16 cellular contexts compared by ENCODE assay signal in the genomic region with DNA sequence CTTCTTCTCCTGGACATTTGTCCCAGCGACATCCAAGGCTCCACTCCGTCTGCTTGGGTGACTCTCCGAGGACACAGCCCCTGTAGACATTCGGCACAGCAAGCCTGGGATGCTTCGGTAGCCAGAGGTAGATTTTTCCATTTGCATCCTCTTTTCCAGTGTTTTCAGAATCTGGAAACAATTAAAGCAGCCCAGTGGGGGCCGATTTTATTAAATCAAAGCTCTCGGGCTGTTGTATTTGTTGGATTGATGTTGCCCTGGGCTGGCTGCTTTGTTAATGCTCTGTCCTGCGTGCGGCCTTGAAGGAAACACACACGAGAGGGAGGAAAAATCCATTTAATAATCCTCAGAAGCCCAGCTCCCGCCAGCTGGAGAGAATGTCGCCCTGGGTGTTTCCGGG.
DNase-seq lines count a peak whose midpoint lies in the region; ATAC-seq and TF ChIP-seq lines count a peak whose summit lies in the region.
"Had no signal": no experiment of that assay in that cellular context is flagged by ENCODE, and none has a peak within 500 bp of the region (broad histone marks: within the 10 kb centered on the region; RNA-seq: fewer than 3 reads in every experiment).

No MANE protein-coding gene starts in this region.

- peak overlapping the region; percentile 22 to 95 (median 72) for H3K27ac Mint-ChIP-seq in brain
- H3K27ac Mint-ChIP-seq: CD14-positive monocyte had no signal

- no peaks in the 10 kb centered on the region for H3K4me1 ChIP-seq in hepatocyte (ENCODE audit: insufficient read depth)
- peaks cover 5% of the 10 kb centered on the region for H3K4me1 ChIP-seq in testis

- no peak for TF ChIP-seq CTCF in brain (conservative IDR thresholded peaks at IDR 0.05)
- no peak for TF ChIP-seq CTCF in hepatocyte (IDR thresholded peaks at IDR 0.05; ENCODE audit: poor library complexity)
- TF ChIP-seq CTCF in testis (IDR thresholded peaks at IDR 0.05) = no peak

- peaks cover 6% of the 10 kb centered on the region for H3K27me3 Mint-ChIP-seq in brain

- intact Hi-C loops in testis (cut with DNase I; ENCODE audit: low total_unique reads) = no loop called here
- intact Hi-C loops in left colon (cut with DNase I, micrococcal nuclease) = loop anchor here in 1 of 2 donors (10.0 kb wide), 1 partner anchor 444 kb away; no protein-coding TSS in a partner anchor

- H3K27ac ChIP-seq in hepatocyte (peak overlapping the region; percentile 34), testis (no peak overlapping the region)
- H3K27ac ChIP-seq: GM23248 had no signal

- H3K4me3 ChIP-seq in hepatocyte (no peak overlapping the region), testis (no peak overlapping the region)
- H3K4me3 ChIP-seq: GM23248 had no signal

- ATAC-seq in GM19463 (IDR thresholded peaks at IDR 0.05; ENCODE audit: unreplicated experiment) = no peak
- no peak for ATAC-seq in left colon

- no peaks in the 10 kb centered on the region for H3K9me2 ChIP-seq in hepatocyte (replicated peaks; ENCODE audit: insufficient read depth)

- no peak for TF ChIP-seq POLR2A in testis (IDR thresholded peaks at IDR 0.05)

- H3K36me3 Mint-ChIP-seq in brain = no peaks in the 10 kb centered on the region
- H3K36me3 Mint-ChIP-seq: CD14-positive monocyte had no signal

- peaks cover 0 to 4% (median 0%) of the 10 kb centered on the region in 5 experiments for H3K9me3 Mint-ChIP-seq in brain
- H3K9me3 Mint-ChIP-seq: CD14-positive monocyte had no signal

- WGBS in hepatocyte (ENCODE audit: low lambda C conversion rate, missing lambda C conversion rate) = 59% methylated on average over 13 of the region's 13 CpGs
- WGBS in testis, 2 donors = 56 to 70% methylated on average over 12 to 13 of the region's 13 CpGs

- no peak overlapping the region for H2AFZ ChIP-seq in hepatocyte
- H2AFZ ChIP-seq: GM23248 had no signal

- H3K36me3 ChIP-seq in hepatocyte (replicated peaks; ENCODE audit: insufficient read depth, low read depth) (no peaks in the 10 kb centered on the region), testis (ENCODE audit: low read depth, missing control alignments) (no peaks in the 10 kb centered on the region)

- H3K27me3 ChIP-seq in hepatocyte (no peaks in the 10 kb centered on the region), testis (no peaks in the 10 kb centered on the region)

- peak; percentile 45 for DNase-seq in NCI-H69 (lab: John Stamatoyannopoulos, UW)
- no peak for DNase-seq in hepatocyte (ENCODE audit: low spot score)
- peak; percentile 34 for DNase-seq in testis
- DNase-seq in left colon = no peak
- no peak for DNase-seq in putamen (ENCODE audit: low spot score)
- DNase-seq: DMS53, GM23248, KG1, NCI-H1092, NCI-H1694, NCI-H2107, NCI-H226, NCI-H526 treated with DMSO at 0.1 percent for 48 hours had no signal

- H3K4me1 Mint-ChIP-seq in brain = peaks cover 67% of the 10 kb centered on the region
- H3K4me1 Mint-ChIP-seq: CD14-positive monocyte had no signal

- peak overlapping the region in 3 of 5 experiments; percentile 42 to 53 (median 49) for H3K4me3 Mint-ChIP-seq in brain
- H3K4me3 Mint-ChIP-seq: CD14-positive monocyte had no signal

- H3K9me3 ChIP-seq in hepatocyte (ENCODE audit: low read depth) (no peaks in the 10 kb centered on the region), testis (no peaks in the 10 kb centered on the region)

- H4K20me1 ChIP-seq in hepatocyte (ENCODE audit: insufficient read depth, poor library complexity, severe bottlenecking) = peaks cover 5% of the 10 kb centered on the region

- H3K4me2 ChIP-seq in hepatocyte = no peak overlapping the region

- no peaks in the 10 kb centered on the region for H3K79me2 ChIP-seq in hepatocyte

Comparison
In these comparisons a context has a peak if more than half of its experiments do, and no peak if none do; other contexts are left out.
1. DNase-seq: peak in NCI-H69 (single experiment) and testis (single experiment); none in hepatocyte (single experiment), left colon (0 of 2) and putamen (single experiment).